18 cellular contexts compared by ENCODE assay signal in genomic region chr11:104060820-104061219, GRCh38. TPM values are rescaled to one million over a fixed set of nuclear protein-coding genes. Genes with fewer than 3 reads are reported as not detected.
A peak's percentile ranks its signal among the peaks of the same experiment; 100 is the strongest.
DNase-seq lines count a peak whose midpoint lies in the region; ATAC-seq and TF ChIP-seq lines count a peak whose summit lies in the region.
"Had no signal": no experiment of that assay in that cellular context is flagged by ENCODE, and none has a peak within 500 bp of the region (broad histone marks: within the 10 kb centered on the region; RNA-seq: fewer than 3 reads in every experiment).

No MANE protein-coding gene starts in this region.

- no peaks in the 10 kb centered on the region for H3F3A ChIP-seq in PC-9 (ENCODE audit: insufficient read depth, low read depth)

- TF ChIP-seq POLR2A in prostate gland (IDR thresholded peaks at IDR 0.05): no peak

- no peak overlapping the region for H3K4me2 ChIP-seq in PC-9

- 76% methylated on average over 1 of the region's 1 CpG for WGBS in prostate gland

- H3K79me2 ChIP-seq in PC-9 (ENCODE audit: low read depth): no peaks in the 10 kb centered on the region

- no peak overlapping the region for H3K27ac ChIP-seq in prostate gland
- no peak overlapping the region for H3K27ac ChIP-seq in PC-9
- H3K27ac ChIP-seq: brain microvascular endothelial cell had no signal

- H3K4me3 ChIP-seq in prostate gland (no peak overlapping the region), PC-9 (no peak overlapping the region)
- H3K4me3 ChIP-seq: left ventricle myocardium inferior had no signal

- H3K9me3 ChIP-seq in prostate gland: no peaks in the 10 kb centered on the region
- H3K9me3 ChIP-seq in PC-9 (ENCODE audit: insufficient read depth, low read depth): no peaks in the 10 kb centered on the region; the same call in 1 of the 2 replicates
- H3K9me3 ChIP-seq: left ventricle myocardium inferior had no signal

- H2AFZ ChIP-seq in PC-9: no peak overlapping the region

- H3K27me3 ChIP-seq in prostate gland (replicated peaks; ENCODE audit: insufficient read depth): no peaks in the 10 kb centered on the region
- H3K27me3 ChIP-seq in PC-9 (ENCODE audit: insufficient read depth, low read depth): no peaks in the 10 kb centered on the region
- H3K27me3 ChIP-seq: brain microvascular endothelial cell had no signal

- BruUV-seq in PC-9 (replicated peaks; lab: Mats Ljungman, UMichigan): no TSS peak

- DNase-seq in NOMO-1 treated with DMSO at 0.1 percent for 48 hours (lab: John Stamatoyannopoulos, UW; ENCODE audit: unreplicated experiment) (peak; percentile 70), left colon (no peak), prostate gland (ENCODE audit: low spot score) (no peak), PC-9 (no peak)
- DNase-seq in activated CD8-positive, alpha-beta memory T cell treated with anti-CD3 and anti-CD28 coated beads for 24 hours: no peak
- DNase-seq: brain microvascular endothelial cell; left ventricle myocardium inferior; NCI-H187; right cardiac atrium; SHP77; stimulated activated CD4-positive, alpha-beta T cell treated with anti-CD3 and anti-CD28 coated beads, Interleukin-2, amount 100 ng/mL, for 48 hours; trophoblast cell had no signal

- no peaks in the 10 kb centered on the region for H4K20me1 ChIP-seq in PC-9 (ENCODE audit: insufficient read depth)

- no peaks in the 10 kb centered on the region for H3K9me2 ChIP-seq in PC-9 (ENCODE audit: insufficient read depth)

- no peaks in the 10 kb centered on the region for H3K36me3 ChIP-seq in prostate gland
- no peaks in the 10 kb centered on the region for H3K36me3 ChIP-seq in PC-9 (ENCODE audit: low read depth)
- H3K36me3 ChIP-seq: brain microvascular endothelial cell, left ventricle myocardium inferior had no signal

- TF ChIP-seq CTCF in prostate gland (IDR thresholded peaks at IDR 0.05): no peak
- TF ChIP-seq CTCF in PC-9 (conservative IDR thresholded peaks at IDR 0.05): no peak

- CTCF ChIA-PET in PC-9 (lab: Charles Lee): no interaction called here

- intact Hi-C loops in left colon (cut with DNase I, micrococcal nuclease) (no loop called here), prostate gland (cut with DNase I) (no loop called here), PC-9 (cut with micrococcal nuclease; ENCODE audit: unreplicated experiment) (no loop called here)

- POLR2A ChIA-PET in PC-9 (lab: Charles Lee; ENCODE audit: unreplicated experiment): no interaction called here

- H3K4me1 ChIP-seq in prostate gland (replicated peaks) (no peaks in the 10 kb centered on the region), PC-9 (replicated peaks; ENCODE audit: insufficient read depth) (no peaks in the 10 kb centered on the region)

- ATAC-seq in GM18858 (IDR thresholded peaks at IDR 0.05; ENCODE audit: unreplicated experiment) (peak; percentile 62), GM21423 (IDR thresholded peaks at IDR 0.05; ENCODE audit: unreplicated experiment) (peak; percentile 67), HG03066 (IDR thresholded peaks at IDR 0.05; ENCODE audit: low read depth, unreplicated experiment) (peak; percentile 77), left colon (no peak)
- ATAC-seq: HCT116, right cardiac atrium had no signal

RNA-seq across cellular contexts. Expression of gene DDI1, which starts 24.4 kb away (rescaled TPM):
- total RNA-seq in left colon (not detected), prostate gland (1 to 10 TPM in 1 of 2 donors, not detected in 1; 2.8 TPM), PC-9 (2021) (not detected in 2 replicates)
- total RNA-seq: activated CD8-positive, alpha-beta memory T cell treated with anti-CD3 and anti-CD28 coated beads for 36 hours; left ventricle myocardium inferior; natural killer cell treated with Interleukin-12 subunit alpha and Interleukin-12 subunit beta and Interleukin-15 and Interleukin-18, amount 100 ng/mL, for 72 hours; right cardiac atrium had no signal
